Comparison of ENCODE assay signal across 2 cellular contexts in genomic region chr10:99531026-99531695, GRCh38.
TF ChIP-seq lines count a peak whose summit lies in the region.

No MANE protein-coding gene starts in this region.

TF ChIP-seq in HEK293, 187 proteins besides CTCF, POLR2A, EP300 and RAD21 (continued from another document):
- TF ChIP-seq ZNF416 (tag by site-specific recombination; IDR thresholded peaks at IDR 0.05): no peak
TF ChIP-seq in HEK293: peak in this region for 2.

TF ChIP-seq in endothelial cell of umbilical vein, 7 proteins besides CTCF, POLR2A, EP300 and RAD21:
- no peak for TF ChIP-seq MAX (IDR thresholded peaks at IDR 0.05; ENCODE audit: insufficient read depth, insufficient read length)
- TF ChIP-seq EZH2 (IDR thresholded peaks at IDR 0.05; ENCODE audit: borderline replicate concordance, low read depth, low read length, severe bottlenecking): peak; percentile 12
- TF ChIP-seq POLR2AphosphoS5 (IDR thresholded peaks at IDR 0.05; ENCODE audit: insufficient read depth, low read depth, low read length): no peak
- TF ChIP-seq MYC (IDR thresholded peaks at IDR 0.05; ENCODE audit: low read depth, low read length): no peak
